Comparison of ENCODE assay signal across 1 cellular context in genomic region chr12:93829073-93829472, GRCh38.
TF ChIP-seq lines count a peak whose summit lies in the region.

No MANE protein-coding gene starts in this region.

TF ChIP-seq in SK-N-SH treated with all-trans-retinoic acid at 6 μM for 48 hours, 23 proteins besides CTCF, POLR2A, EP300 and RAD21 (continued from another document):
- no peak for TF ChIP-seq BACH2 (CRISPR knock-in tag; IDR thresholded peaks at IDR 0.05; ENCODE audit: borderline replicate concordance)
- TF ChIP-seq ARNTL (CRISPR knock-in tag; IDR thresholded peaks at IDR 0.05; ENCODE audit: borderline replicate concordance, low read depth): no peak
- no peak for TF ChIP-seq CREB5 (CRISPR knock-in tag; IDR thresholded peaks at IDR 0.05; ENCODE audit: low read depth)
- TF ChIP-seq ZFP3 (CRISPR knock-in tag; IDR thresholded peaks at IDR 0.05): no peak
- TF ChIP-seq OSR1 (CRISPR knock-in tag; IDR thresholded peaks at IDR 0.05): no peak
- no peak for TF ChIP-seq TCF4 (CRISPR knock-in tag; IDR thresholded peaks at IDR 0.05; ENCODE audit: borderline replicate concordance)
- TF ChIP-seq ISL1 (CRISPR knock-in tag; IDR thresholded peaks at IDR 0.05): no peak
- TF ChIP-seq ZNF565 (CRISPR knock-in tag; conservative IDR thresholded peaks at IDR 0.05; ENCODE audit: low read depth): no peak
- TF ChIP-seq ZNF70 (CRISPR knock-in tag; IDR thresholded peaks at IDR 0.05): no peak
- no peak for TF ChIP-seq CSDC2 (CRISPR knock-in tag; IDR thresholded peaks at IDR 0.05)
- TF ChIP-seq SNAI2 (CRISPR knock-in tag; IDR thresholded peaks at IDR 0.05): no peak
- no peak for TF ChIP-seq ZNF8 (CRISPR knock-in tag; IDR thresholded peaks at IDR 0.05)
- TF ChIP-seq ZFP30 (CRISPR knock-in tag; IDR thresholded peaks at IDR 0.05): no peak
- TF ChIP-seq TSHZ2 (CRISPR knock-in tag; IDR thresholded peaks at IDR 0.05): no peak
- no peak for TF ChIP-seq ESRRG (CRISPR knock-in tag; IDR thresholded peaks at IDR 0.05)
